Comparison of ENCODE assay signal across 11 cellular contexts in the genomic region with DNA sequence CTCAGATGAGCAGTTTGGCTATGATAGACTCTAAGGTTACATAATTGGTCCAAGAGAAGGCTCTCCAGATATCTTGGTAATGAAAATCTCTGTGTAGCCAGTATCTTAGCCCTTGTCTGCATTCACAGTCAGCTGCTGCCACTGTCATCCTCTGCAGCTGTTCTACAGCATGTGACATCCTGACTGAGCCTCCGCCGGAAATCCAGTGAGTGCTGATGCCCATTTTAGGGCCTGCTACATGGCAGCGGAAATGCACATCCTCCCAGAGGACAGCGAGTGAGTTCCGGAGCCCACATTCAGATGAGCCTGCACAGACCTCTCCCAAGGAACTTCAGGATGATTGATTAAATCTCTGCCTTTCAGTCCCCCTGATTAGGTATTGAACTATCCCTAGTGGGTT.
DNase-seq lines count a peak whose midpoint lies in the region; ATAC-seq and TF ChIP-seq lines count a peak whose summit lies in the region.
"Had no signal": no experiment of that assay in that cellular context is flagged by ENCODE, and none has a peak within 500 bp of the region (broad histone marks: within the 10 kb centered on the region; RNA-seq: fewer than 3 reads in every experiment).

No MANE protein-coding gene starts in this region.

- peak; percentile 16 for DNase-seq in activated CD8-positive, alpha-beta T cell treated with anti-CD3 and anti-CD28 coated beads for 36 hours
- no peak for DNase-seq in activated CD8-positive, alpha-beta T cell treated with anti-CD3 and anti-CD28 coated beads, Interleukin-2, amount 10 ng/mL, durations not matched to agents 7 days and 5 days
- DNase-seq in NCI-H510A treated with DMSO at 0.1 percent for 48 hours (lab: John Stamatoyannopoulos, UW) (peak; percentile 14), foreskin melanocyte (peak; percentile 46), gastrocnemius medialis (peak; percentile 8 to 30), islet precursor cell (no peak), H7 (no peak)
- DNase-seq: GDM1 had no signal

- POLR2A ChIA-PET in activated CD8-positive, alpha-beta T cell treated with anti-CD3 and anti-CD28 coated beads for 36 hours (lab: Charles Lee), result no interaction called here
- POLR2A ChIA-PET in activated CD8-positive, alpha-beta T cell treated with anti-CD3 and anti-CD28 coated beads, Interleukin-2, amount 10 ng/mL, durations not matched to agents 7 days and 5 days (lab: Charles Lee), result no interaction called here

- no peaks in the 10 kb centered on the region for H3K36me3 ChIP-seq in gastrocnemius medialis
- no peaks in the 10 kb centered on the region for H3K36me3 ChIP-seq in H7 (replicated peaks; ENCODE audit: control insufficient read depth, insufficient read depth, low read length)

- no peaks in the 10 kb centered on the region for H3K9me3 Mint-ChIP-seq in activated CD8-positive, alpha-beta T cell treated with anti-CD3 and anti-CD28 coated beads for 36 hours
- H3K9me3 Mint-ChIP-seq in activated CD8-positive, alpha-beta T cell treated with anti-CD3 and anti-CD28 coated beads, Interleukin-2, amount 10 ng/mL, durations not matched to agents 7 days and 5 days (ENCODE audit: insufficient read depth), result no peaks in the 10 kb centered on the region
- H3K9me3 Mint-ChIP-seq: activated naive CD4-positive, alpha-beta T cell treated with anti-CD3 and anti-CD28 coated beads, Interleukin-2, amount 50 U/mL, for 72 hours had no signal

- no peak for TF ChIP-seq CTCF in activated CD8-positive, alpha-beta T cell treated with anti-CD3 and anti-CD28 coated beads for 36 hours (IDR thresholded peaks at IDR 0.05)
- no peak for TF ChIP-seq CTCF in gastrocnemius medialis (IDR thresholded peaks at IDR 0.05 in 4 of 5, conservative IDR thresholded peaks at IDR 0.05 in 1 of 5)

- H3K36me3 Mint-ChIP-seq in activated CD8-positive, alpha-beta T cell treated with anti-CD3 and anti-CD28 coated beads for 36 hours (ENCODE audit: low read depth), result no peaks in the 10 kb centered on the region
- H3K36me3 Mint-ChIP-seq in activated CD8-positive, alpha-beta T cell treated with anti-CD3 and anti-CD28 coated beads, Interleukin-2, amount 10 ng/mL, durations not matched to agents 7 days and 5 days (ENCODE audit: low read depth), result no peaks in the 10 kb centered on the region
- H3K36me3 Mint-ChIP-seq: activated naive CD4-positive, alpha-beta T cell treated with anti-CD3 and anti-CD28 coated beads, Interleukin-2, amount 50 U/mL, for 72 hours had no signal

- H3K4me3 ChIP-seq in gastrocnemius medialis (no peak overlapping the region), H7 (ENCODE audit: insufficient read depth, low read depth, low read length) (no peak overlapping the region)

- H3K9me3 ChIP-seq in gastrocnemius medialis, result no peaks in the 10 kb centered on the region

- no peak overlapping the region for H3K27ac Mint-ChIP-seq in activated CD8-positive, alpha-beta T cell treated with anti-CD3 and anti-CD28 coated beads for 36 hours
- H3K27ac Mint-ChIP-seq in activated CD8-positive, alpha-beta T cell treated with anti-CD3 and anti-CD28 coated beads, Interleukin-2, amount 10 ng/mL, durations not matched to agents 7 days and 5 days, result no peak overlapping the region
- H3K27ac Mint-ChIP-seq: activated naive CD4-positive, alpha-beta T cell treated with anti-CD3 and anti-CD28 coated beads, Interleukin-2, amount 50 U/mL, for 72 hours had no signal

- no peaks in the 10 kb centered on the region for H3K4me1 ChIP-seq in gastrocnemius medialis

- H3K27me3 ChIP-seq in gastrocnemius medialis (no peaks in the 10 kb centered on the region), H7 (ENCODE audit: control insufficient read depth, insufficient read depth, low read length) (no peaks in the 10 kb centered on the region)

- TF ChIP-seq POLR2A in gastrocnemius medialis (IDR thresholded peaks at IDR 0.05), result no peak

- intact Hi-C loops in activated CD8-positive, alpha-beta T cell treated with anti-CD3 and anti-CD28 coated beads for 36 hours (cut with micrococcal nuclease), result no loop called here
- intact Hi-C loops in gastrocnemius medialis (cut with DNase I; ENCODE audit: low total_unique reads), result no loop called here

- CTCF ChIA-PET in activated CD8-positive, alpha-beta T cell treated with anti-CD3 and anti-CD28 coated beads for 36 hours (lab: Charles Lee), result no interaction called here
- CTCF ChIA-PET in activated CD8-positive, alpha-beta T cell treated with anti-CD3 and anti-CD28 coated beads, Interleukin-2, amount 10 ng/mL, durations not matched to agents 7 days and 5 days (lab: Charles Lee), result no interaction called here

- ATAC-seq in activated CD8-positive, alpha-beta T cell treated with anti-CD3 and anti-CD28 coated beads for 36 hours, result peak; percentile 27
- no peak for ATAC-seq in activated CD8-positive, alpha-beta T cell treated with anti-CD3 and anti-CD28 coated beads, Interleukin-2, amount 10 ng/mL, durations not matched to agents 7 days and 5 days
- ATAC-seq in gastrocnemius medialis (peak; percentile 47 to 76), HG03442 (IDR thresholded peaks at IDR 0.05; ENCODE audit: unreplicated experiment) (no peak)

- in situ Hi-C loops in gastrocnemius medialis (cut with MboI; ENCODE audit: low sequenced_read_pairs in 4 of 4), result no loop called here

- H3K27me3 Mint-ChIP-seq in activated CD8-positive, alpha-beta T cell treated with anti-CD3 and anti-CD28 coated beads for 36 hours, result no peaks in the 10 kb centered on the region
- no peaks in the 10 kb centered on the region for H3K27me3 Mint-ChIP-seq in activated CD8-positive, alpha-beta T cell treated with anti-CD3 and anti-CD28 coated beads, Interleukin-2, amount 10 ng/mL, durations not matched to agents 7 days and 5 days (ENCODE audit: low read depth)
- H3K27me3 Mint-ChIP-seq: naive thymus-derived CD8-positive, alpha-beta T cell had no signal

- H3K4me3 Mint-ChIP-seq in activated CD8-positive, alpha-beta T cell treated with anti-CD3 and anti-CD28 coated beads for 36 hours, result no peak overlapping the region
- no peak overlapping the region for H3K4me3 Mint-ChIP-seq in activated CD8-positive, alpha-beta T cell treated with anti-CD3 and anti-CD28 coated beads, Interleukin-2, amount 10 ng/mL, durations not matched to agents 7 days and 5 days

- no peak overlapping the region for H3K27ac ChIP-seq in gastrocnemius medialis

- H3K4me1 Mint-ChIP-seq in activated CD8-positive, alpha-beta T cell treated with anti-CD3 and anti-CD28 coated beads for 36 hours (ENCODE audit: low read depth), result peaks cover 5% of the 10 kb centered on the region
- no peaks in the 10 kb centered on the region for H3K4me1 Mint-ChIP-seq in activated CD8-positive, alpha-beta T cell treated with anti-CD3 and anti-CD28 coated beads, Interleukin-2, amount 10 ng/mL, durations not matched to agents 7 days and 5 days (ENCODE audit: low read depth)

Comparison
In these comparisons a context has a peak if more than half of its experiments do, and no peak if none do; other contexts are left out.
1. ATAC-seq: peak in activated CD8-positive, alpha-beta T cell treated with anti-CD3 and anti-CD28 coated beads for 36 hours (single experiment) and gastrocnemius medialis (2 of 2); none in activated CD8-positive, alpha-beta T cell treated with anti-CD3 and anti-CD28 coated beads, Interleukin-2, amount 10 ng/mL, durations not matched to agents 7 days and 5 days (single experiment) and HG03442 (single experiment).
2. DNase-seq: peak in activated CD8-positive, alpha-beta T cell treated with anti-CD3 and anti-CD28 coated beads for 36 hours (single experiment), NCI-H510A treated with DMSO at 0.1 percent for 48 hours (single experiment), foreskin melanocyte (single experiment) and gastrocnemius medialis (2 of 2); none in activated CD8-positive, alpha-beta T cell treated with anti-CD3 and anti-CD28 coated beads, Interleukin-2, amount 10 ng/mL, durations not matched to agents 7 days and 5 days (single experiment), islet precursor cell (single experiment) and H7 (single experiment).